ENCODE assay signal across 10 cellular contexts in genomic region chr5:316210-317085, GRCh38. TPM values are rescaled to one million over a fixed set of nuclear protein-coding genes. Genes with fewer than 3 reads are reported as not detected.
DNase-seq lines count a peak whose midpoint lies in the region; ATAC-seq and TF ChIP-seq lines count a peak whose summit lies in the region.
"Had no signal": no experiment of that assay in that cellular context is flagged by ENCODE, and none has a peak within 500 bp of the region (broad histone marks: within the 10 kb centered on the region; RNA-seq: fewer than 3 reads in every experiment).

No MANE protein-coding gene starts in this region.

- H3K4me3 ChIP-seq in Caco-2 (ENCODE audit: low read depth, low read length) = no peak overlapping the region
- no peak overlapping the region for H3K4me3 ChIP-seq in MG63

- no peaks in the 10 kb centered on the region for H3K27me3 ChIP-seq in Caco-2 (replicated peaks; ENCODE audit: control insufficient read depth, insufficient read depth, low read length)
- no peaks in the 10 kb centered on the region for H3K27me3 ChIP-seq in MG63

- H3K27ac Mint-ChIP-seq in Caco-2 (ENCODE audit: unreplicated experiment) = peak overlapping the region; percentile 49
- H3K27ac Mint-ChIP-seq in activated CD8-positive, alpha-beta T cell treated with anti-CD3 and anti-CD28 coated beads, Interleukin-2, amount 10 ng/mL, durations not matched to agents 7 days and 5 days = peak overlapping the region; percentile 55
- no peak overlapping the region for H3K27ac Mint-ChIP-seq in T-cell

- ATAC-seq in GM19395 (IDR thresholded peaks at IDR 0.05; ENCODE audit: unreplicated experiment) (peak; percentile 11), HG02884 (IDR thresholded peaks at IDR 0.05; ENCODE audit: unreplicated experiment) (peak; percentile 1), T-cell (replicated peaks in 1 of 4) (no peak)
- ATAC-seq in activated CD8-positive, alpha-beta T cell treated with anti-CD3 and anti-CD28 coated beads, Interleukin-2, amount 10 ng/mL, durations not matched to agents 7 days and 5 days = no peak

- intact Hi-C loops in Caco-2 (cut with micrococcal nuclease; ENCODE audit: unreplicated experiment) = loop anchor here (2.0 kb wide), 1 partner anchor 114 kb away; no protein-coding TSS in a partner anchor
- intact Hi-C loops in posterior cingulate gyrus (cut with DNase I) = loop anchor here (5.0 to 10.0 kb wide), 2 partner anchors 111 to 588 kb away; no protein-coding TSS in a partner anchor

- H3K36me3 ChIP-seq in Caco-2 (ENCODE audit: control insufficient read depth, insufficient read depth, low read length) = no peaks in the 10 kb centered on the region; the same call in 1 of the 2 replicates
- peaks cover 5% of the 10 kb centered on the region for H3K36me3 ChIP-seq in MG63

- no peak for TF ChIP-seq CTCF in Caco-2 (IDR thresholded peaks at IDR 0.05; ENCODE audit: insufficient read depth in 1 of 2, low read depth in 1 of 2, low read length in 1 of 2, severe bottlenecking in 1 of 2, unreplicated experiment in 1 of 2)

- H3K4me1 ChIP-seq in Caco-2 = no peaks in the 10 kb centered on the region

- H3K4me1 Mint-ChIP-seq in Caco-2 (ENCODE audit: low read depth, unreplicated experiment) (no peaks in the 10 kb centered on the region), T-cell (peaks cover 0 to 12% (median 10%) of the 10 kb centered on the region in 3 donors)
- peaks cover 22% of the 10 kb centered on the region for H3K4me1 Mint-ChIP-seq in activated CD8-positive, alpha-beta T cell treated with anti-CD3 and anti-CD28 coated beads, Interleukin-2, amount 10 ng/mL, durations not matched to agents 7 days and 5 days (ENCODE audit: low read depth)

- H3K27me3 Mint-ChIP-seq in Caco-2 (ENCODE audit: insufficient read depth, unreplicated experiment) = peaks cover 8% of the 10 kb centered on the region
- H3K27me3 Mint-ChIP-seq in activated CD8-positive, alpha-beta T cell treated with anti-CD3 and anti-CD28 coated beads, Interleukin-2, amount 10 ng/mL, durations not matched to agents 7 days and 5 days (ENCODE audit: low read depth) = peaks cover 2% of the 10 kb centered on the region
- H3K27me3 Mint-ChIP-seq in T-cell = peaks cover 6 to 18% of the 10 kb centered on the region in 2 donors

- H3K9me3 ChIP-seq in Caco-2 (no peaks in the 10 kb centered on the region), MG63 (no peaks in the 10 kb centered on the region)

- H3K4me3 Mint-ChIP-seq in Caco-2 (ENCODE audit: unreplicated experiment) (no peak overlapping the region), T-cell (no peak overlapping the region)
- H3K4me3 Mint-ChIP-seq in activated CD8-positive, alpha-beta T cell treated with anti-CD3 and anti-CD28 coated beads, Interleukin-2, amount 10 ng/mL, durations not matched to agents 7 days and 5 days = no peak overlapping the region

- POLR2A ChIA-PET in Caco-2 (lab: Charles Lee) (no interaction called here), T-cell (lab: Charles Lee) (no interaction called here)
- POLR2A ChIA-PET in activated CD8-positive, alpha-beta T cell treated with anti-CD3 and anti-CD28 coated beads, Interleukin-2, amount 10 ng/mL, durations not matched to agents 7 days and 5 days (lab: Charles Lee) = interaction anchor here (1.0 kb wide), 1 partner anchor 126 kb away, joined by 3 read pairs; the partner anchor contains the start of gene EXOC3

- no peaks in the 10 kb centered on the region for H3K9me3 Mint-ChIP-seq in Caco-2 (ENCODE audit: unreplicated experiment)
- H3K9me3 Mint-ChIP-seq in activated CD8-positive, alpha-beta T cell treated with anti-CD3 and anti-CD28 coated beads, Interleukin-2, amount 10 ng/mL, durations not matched to agents 7 days and 5 days (ENCODE audit: insufficient read depth) = no peaks in the 10 kb centered on the region
- no peaks in the 10 kb centered on the region for H3K9me3 Mint-ChIP-seq in T-cell

- CTCF ChIA-PET in Caco-2 (lab: Charles Lee) = interaction anchor here (1.2 kb wide), 1 partner anchor 121 kb away, joined by 4 read pairs; no protein-coding TSS in a partner anchor
- CTCF ChIA-PET in activated CD8-positive, alpha-beta T cell treated with anti-CD3 and anti-CD28 coated beads, Interleukin-2, amount 10 ng/mL, durations not matched to agents 7 days and 5 days (lab: Charles Lee) = interaction anchor here (0.6 to 2.8 kb wide), 28 partner anchors 16 to 579 kb away, joined by 3 to 32 read pairs (median 5); no protein-coding TSS in a partner anchor
- CTCF ChIA-PET in T-cell (lab: Charles Lee) = no interaction called here

- DNase-seq in Caco-2 (peak in 1 of 2 experiments; percentile 32), posterior cingulate gyrus (no peak), MG63 (no peak), T-cell (no peak), hypothalamus (lab: John Stamatoyannopoulos, UW) (no peak)
- no peak for DNase-seq in activated CD8-positive, alpha-beta T cell treated with anti-CD3 and anti-CD28 coated beads, Interleukin-2, amount 10 ng/mL, durations not matched to agents 7 days and 5 days
- DNase-seq: effector CD4-positive, alpha-beta T cell; stimulated activated naive CD4-positive, alpha-beta T cell had no signal

- BruUV-seq in Caco-2 (replicated peaks; lab: Mats Ljungman, UMichigan) = no TSS peak

- H3K36me3 Mint-ChIP-seq in Caco-2 (ENCODE audit: insufficient read depth, unreplicated experiment) (peaks cover 42% of the 10 kb centered on the region), T-cell (peaks cover 25% of the 10 kb centered on the region)
- H3K36me3 Mint-ChIP-seq in activated CD8-positive, alpha-beta T cell treated with anti-CD3 and anti-CD28 coated beads, Interleukin-2, amount 10 ng/mL, durations not matched to agents 7 days and 5 days (ENCODE audit: low read depth) = peaks cover 10% of the 10 kb centered on the region

RNA-seq across cellular contexts. Expression of gene AHRR, which starts 5.1 kb away (rescaled TPM):
- total RNA-seq in Caco-2 (2022) (0.91 and 1.1 TPM in 2 replicates), T-cell (10 to 100 TPM in 1 of 5 donors, 1 to 10 TPM in 3, under 1 TPM in 1; 0.55 to 13.5 (median 3.4) TPM)
- total RNA-seq in activated CD8-positive, alpha-beta T cell treated with anti-CD3 and anti-CD28 coated beads, Interleukin-2, amount 10 ng/mL, durations not matched to agents 7 days and 5 days = 10 to 100 TPM; 56.1 to 57.2 TPM
- total RNA-seq in MG63 (2014; rRNA removed; shearing (Covaris generic); ENCODE audit: low replicate concordance) = 20.6 and 24.5 TPM in 2 replicates

RNA-seq across cellular contexts. Expression of gene PDCD6, which starts 45.0 kb away (rescaled TPM):
- total RNA-seq in Caco-2 (2022) = 101 and 107 TPM in 2 replicates
- 100 to 1,000 TPM in 1 of 2 experiments, 10 to 100 TPM in 1; 96.1 to 101 TPM for total RNA-seq in activated CD8-positive, alpha-beta T cell treated with anti-CD3 and anti-CD28 coated beads, Interleukin-2, amount 10 ng/mL, durations not matched to agents 7 days and 5 days
- total RNA-seq in MG63 (2014; rRNA removed; shearing (Covaris generic); ENCODE audit: low replicate concordance) = 107 and 139 TPM in 2 replicates
- 100 to 1,000 TPM in 1 of 5 donors, 10 to 100 TPM in 4; 61.0 to 104 (median 92.6) TPM for total RNA-seq in T-cell

Comparison
In these comparisons a context has a peak if more than half of its experiments do, and no peak if none do; other contexts are left out.
1. H3K27ac Mint-ChIP-seq: peak in Caco-2 (single experiment) and activated CD8-positive, alpha-beta T cell treated with anti-CD3 and anti-CD28 coated beads, Interleukin-2, amount 10 ng/mL, durations not matched to agents 7 days and 5 days (single experiment); none in T-cell (0 of 2).
2. ATAC-seq: peak in GM19395 (single experiment) and HG02884 (single experiment); none in activated CD8-positive, alpha-beta T cell treated with anti-CD3 and anti-CD28 coated beads, Interleukin-2, amount 10 ng/mL, durations not matched to agents 7 days and 5 days (single experiment) and T-cell (0 of 4).
3. CTCF ChIA-PET loops: an anchor here in Caco-2 (1.2 kb wide) and activated CD8-positive, alpha-beta T cell treated with anti-CD3 and anti-CD28 coated beads, Interleukin-2, amount 10 ng/mL, durations not matched to agents 7 days and 5 days (0.6 to 2.8 kb wide); none called in T-cell.